6 cellular contexts compared by ENCODE assay signal in genomic region chr2:65532318-65532717, GRCh38.
"Had no signal": no experiment of that assay in that cellular context is flagged by ENCODE, and none has a peak within 500 bp of the region (broad histone marks: within the 10 kb centered on the region; RNA-seq: fewer than 3 reads in every experiment).

No MANE protein-coding gene starts in this region.

- FAIRE-seq: HTR-8/SVneo had no signal

- H3K27ac ChIP-seq: HL-60, KMS-11 had no signal

- H3K9ac ChIP-seq: KMS-11 had no signal

- DNase-seq: IMR-90, KBM-7, KG1 had no signal

- H3K4me2 ChIP-seq: KMS-11 had no signal
